In the genomic region with DNA sequence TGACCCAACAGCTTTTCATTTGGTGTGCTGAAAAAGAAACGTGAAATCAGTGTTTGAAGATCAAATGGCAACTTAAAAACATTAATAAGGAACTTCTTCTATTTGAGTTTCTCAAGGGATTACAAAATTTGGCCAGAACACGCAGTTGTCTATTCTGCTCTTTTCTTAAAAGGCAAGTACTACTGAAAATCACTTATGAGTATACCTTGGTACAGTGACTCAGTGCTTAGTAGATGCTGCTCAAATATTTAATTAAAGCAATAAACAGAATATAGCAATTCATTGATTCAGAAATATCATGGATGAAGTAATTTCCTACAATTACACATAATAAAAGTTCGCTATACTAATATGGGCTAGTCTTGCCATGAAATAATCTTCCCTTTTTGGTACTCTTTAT, we compare ENCODE assay signal across 16 cellular contexts. TPM values are rescaled to one million over a fixed set of nuclear protein-coding genes. Genes with fewer than 3 reads are reported as not detected.
DNase-seq lines count a peak whose midpoint lies in the region; ATAC-seq and TF ChIP-seq lines count a peak whose summit lies in the region.
"Had no signal": no experiment of that assay in that cellular context is flagged by ENCODE, and none has a peak within 500 bp of the region (broad histone marks: within the 10 kb centered on the region; RNA-seq: fewer than 3 reads in every experiment).

No MANE protein-coding gene starts in this region.

- H3K79me2 ChIP-seq in DOHH2 (ENCODE audit: control insufficient read depth, low read length) (no peaks in the 10 kb centered on the region), Karpas-422 (ENCODE audit: low read length) (0 out of 2 replicates have a peak, but pooled peaks cover 2% of the 10 kb centered on the region), SU-DHL-6 (ENCODE audit: insufficient read depth, low read length) (no peaks in the 10 kb centered on the region; the same call in 1 of the 2 replicates)

- H3K9ac ChIP-seq in Karpas-422 (ENCODE audit: low read length) (no peak overlapping the region), SU-DHL-6 (ENCODE audit: low read length) (peak overlapping the region; percentile 22; the same call in 1 of the 2 replicates)

- H3K4me3 Mint-ChIP-seq in T-helper 17 cell = no peak overlapping the region
- H3K4me3 Mint-ChIP-seq: HFFc6 had no signal

- H3K9me3 ChIP-seq in DOHH2 (ENCODE audit: control insufficient read depth, insufficient read depth, low read length) = no peaks in the 10 kb centered on the region
- no peaks in the 10 kb centered on the region for H3K9me3 ChIP-seq in Karpas-422 (ENCODE audit: low read length)
- no peaks in the 10 kb centered on the region for H3K9me3 ChIP-seq in SU-DHL-6 (ENCODE audit: insufficient read depth, low read length)
- no peaks in the 10 kb centered on the region for H3K9me3 ChIP-seq in neutrophil
- H3K9me3 ChIP-seq in T-helper 17 cell (ENCODE audit: control insufficient read depth, low read length, poor library complexity, severe bottlenecking) = no peaks in the 10 kb centered on the region
- H3K9me3 ChIP-seq: BE2C, HAP-1, SJCRH30 had no signal

- H4K20me1 ChIP-seq in DOHH2 (ENCODE audit: control insufficient read depth, insufficient read depth, low read depth, low read length) (no peaks in the 10 kb centered on the region), Karpas-422 (ENCODE audit: insufficient read depth, low read depth, low read length) (no peaks in the 10 kb centered on the region), SU-DHL-6 (ENCODE audit: low read depth, low read length) (no peaks in the 10 kb centered on the region)

- H3K4me1 ChIP-seq in DOHH2 (ENCODE audit: control insufficient read depth, low read length) = peaks cover 20% of the 10 kb centered on the region
- peaks cover 24% of the 10 kb centered on the region for H3K4me1 ChIP-seq in Karpas-422 (ENCODE audit: low read length)
- H3K4me1 ChIP-seq in neutrophil (ENCODE audit: control insufficient read depth in 1 of 2, insufficient read depth in 1 of 2, low read depth in 1 of 2, low read length in 1 of 2) = peaks cover 13 to 29% of the 10 kb centered on the region in 2 experiments
- H3K4me1 ChIP-seq: BE2C, HAP-1 had no signal

- no peaks in the 10 kb centered on the region for H3K36me3 Mint-ChIP-seq in T-helper 17 cell (ENCODE audit: low read depth)

- no peaks in the 10 kb centered on the region for H3K27me3 Mint-ChIP-seq in T-helper 17 cell

- no peak for ATAC-seq in GM21723 (IDR thresholded peaks at IDR 0.05; ENCODE audit: unreplicated experiment)
- ATAC-seq in T-helper 17 cell = no peak
- ATAC-seq in HG02610 (IDR thresholded peaks at IDR 0.05; ENCODE audit: unreplicated experiment) = no peak
- ATAC-seq: Right ventricle myocardium inferior had no signal

- H3K27ac Mint-ChIP-seq in T-helper 17 cell = no peak overlapping the region
- H3K27ac Mint-ChIP-seq: HFFc6 had no signal

- peaks cover 55% of the 10 kb centered on the region for H3K36me3 ChIP-seq in DOHH2 (ENCODE audit: control insufficient read depth, low read length)
- peaks cover 45% of the 10 kb centered on the region for H3K36me3 ChIP-seq in Karpas-422 (ENCODE audit: insufficient read depth, low read length)
- peaks cover 53% of the 10 kb centered on the region for H3K36me3 ChIP-seq in SU-DHL-6 (ENCODE audit: low read length)
- H3K36me3 ChIP-seq in neutrophil = no peaks in the 10 kb centered on the region
- H3K36me3 ChIP-seq: BE2C had no signal

- H3K9me2 ChIP-seq in DOHH2 (replicated peaks; ENCODE audit: control insufficient read depth, low read length) (no peaks in the 10 kb centered on the region), Karpas-422 (replicated peaks; ENCODE audit: insufficient read depth, low read length) (no peaks in the 10 kb centered on the region), SU-DHL-6 (replicated peaks; ENCODE audit: insufficient read depth, low read length) (no peaks in the 10 kb centered on the region)

- H3K27ac ChIP-seq in DOHH2 (ENCODE audit: low read depth, low read length) (peak overlapping the region; percentile 17), Karpas-422 (ENCODE audit: low read length) (peak overlapping the region; percentile 45), SU-DHL-6 (ENCODE audit: low read depth, low read length) (peak overlapping the region; percentile 73), neutrophil (peak overlapping the region; percentile 79)
- H3K27ac ChIP-seq: PC-9, SJCRH30 had no signal

- TF ChIP-seq CTCF in DOHH2 (IDR thresholded peaks at IDR 0.05; ENCODE audit: low read depth, low read length, poor library complexity, severe bottlenecking) (no peak), SU-DHL-6 (IDR thresholded peaks at IDR 0.05; ENCODE audit: insufficient read depth, low read length, poor library complexity, severe bottlenecking) (no peak), neutrophil (IDR thresholded peaks at IDR 0.05) (no peak)

- no peaks in the 10 kb centered on the region for H3K27me3 ChIP-seq in DOHH2 (ENCODE audit: control insufficient read depth, low read length)
- H3K27me3 ChIP-seq in Karpas-422 (ENCODE audit: low read length) = no peaks in the 10 kb centered on the region
- no peaks in the 10 kb centered on the region for H3K27me3 ChIP-seq in SU-DHL-6 (ENCODE audit: low read length)
- H3K27me3 ChIP-seq in neutrophil = no peaks in the 10 kb centered on the region
- H3K27me3 ChIP-seq: BE2C, SJCRH30 had no signal

- H3F3A ChIP-seq in DOHH2 (ENCODE audit: control insufficient read depth, insufficient read depth) (peaks cover 21% of the 10 kb centered on the region), SU-DHL-6 (ENCODE audit: insufficient read depth) (peaks cover 59% of the 10 kb centered on the region)

- H3K4me3 ChIP-seq in DOHH2 (ENCODE audit: low read length) (no peak overlapping the region), Karpas-422 (ENCODE audit: low read length) (no peak overlapping the region), SU-DHL-6 (ENCODE audit: insufficient read depth, low read length, poor library complexity, severe bottlenecking) (no peak overlapping the region), neutrophil (ENCODE audit: low read depth in 1 of 2, low read length in 1 of 2) (no peak overlapping the region)
- H3K4me3 ChIP-seq: HAP-1, PC-9, SJCRH30 had no signal

- H2AFZ ChIP-seq in Karpas-422 (ENCODE audit: low read length) (no peak overlapping the region), SU-DHL-6 (ENCODE audit: low read depth, low read length, severe bottlenecking) (no peak overlapping the region)
- H2AFZ ChIP-seq: PC-9 had no signal

- no peak for DNase-seq in Karpas-422
- no peak for DNase-seq in T-helper 17 cell
- DNase-seq: NCI-H1092, NCI-H187, NCI-H524 treated with DMSO at 0.1 percent for 48 hours had no signal

- H3K4me1 Mint-ChIP-seq in T-helper 17 cell = peaks cover 5% of the 10 kb centered on the region

- H3K4me2 ChIP-seq in DOHH2 (ENCODE audit: low read length) (no peak overlapping the region), Karpas-422 (ENCODE audit: low read depth, low read length, poor library complexity, severe bottlenecking) (peak overlapping the region; percentile 16), SU-DHL-6 (ENCODE audit: low read depth, low read length, poor library complexity, severe bottlenecking) (peak overlapping the region; percentile 34)
- H3K4me2 ChIP-seq: PC-9 had no signal

RNA-seq across cellular contexts. Expression of gene MCM6, which starts 38.2 kb away (rescaled TPM):
- total RNA-seq in Karpas-422 (2014; rRNA removed; shearing (Covaris generic); ENCODE audit: low replicate concordance) = 35.4 and 48.3 TPM in 2 replicates
- total RNA-seq in T-helper 17 cell = 10 to 100 TPM; 19.5 to 30.9 TPM

Comparison
In these comparisons a context has a peak if more than half of its experiments do, and no peak if none do; other contexts are left out.
1. H3K27ac ChIP-seq: peak in every context shown above with its lines; median percentile 79 in neutrophil; 73 in SU-DHL-6; 45 in Karpas-422; 17 in DOHH2.